2 cellular contexts compared by ENCODE assay signal in genomic region chr12:53762793-53763192, GRCh38. TPM values are rescaled to one million over a fixed set of nuclear protein-coding genes. Genes with fewer than 3 reads are reported as not detected.
"Had no signal": no experiment of that assay in that cellular context is flagged by ENCODE, and none has a peak within 500 bp of the region (broad histone marks: within the 10 kb centered on the region; RNA-seq: fewer than 3 reads in every experiment).

No MANE protein-coding gene starts in this region.

RNA-seq across cellular contexts. Expression of gene CISTR, which starts 11.0 kb away (rescaled TPM):
- total RNA-seq: G401, GM12878 had no signal
